ENCODE assay signal across 8 cellular contexts in the genomic region with DNA sequence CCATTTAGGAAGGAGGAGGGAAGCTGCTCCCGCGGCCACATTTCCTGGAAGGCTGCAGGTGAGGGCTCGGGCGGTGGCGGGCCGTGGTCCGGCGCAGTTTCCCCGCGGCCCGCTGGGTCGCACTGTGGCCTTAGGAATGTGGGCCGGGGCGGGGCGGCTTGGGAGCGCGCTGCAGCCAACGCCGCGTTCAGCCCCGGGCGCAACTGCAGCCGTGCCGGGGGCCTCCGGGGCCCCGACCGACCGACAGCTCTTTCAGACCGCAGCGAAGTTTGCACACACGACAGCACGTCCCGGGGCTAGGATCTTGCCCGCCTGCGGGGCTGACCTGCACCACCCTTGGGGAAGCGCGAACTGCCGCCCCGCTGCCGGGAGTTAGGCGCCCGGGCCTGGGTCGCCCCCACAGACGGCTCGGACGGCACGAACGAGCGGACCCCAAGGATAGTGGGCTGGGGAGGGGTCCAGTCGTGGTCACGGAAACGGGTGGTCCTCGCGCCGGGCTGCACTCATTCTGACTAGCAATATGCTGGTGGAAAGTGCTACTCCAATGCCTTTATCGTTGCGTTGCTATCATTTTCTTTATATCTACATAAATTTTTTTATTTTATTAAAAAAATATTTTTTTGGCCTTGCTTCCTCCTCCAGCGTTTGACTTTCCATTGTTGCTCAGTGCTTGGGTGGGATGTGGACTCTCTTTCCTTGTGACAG.
DNase-seq lines count a peak whose midpoint lies in the region; ATAC-seq and TF ChIP-seq lines count a peak whose summit lies in the region.

No MANE protein-coding gene starts in this region.

- peak; percentile 93 for TF ChIP-seq RAD21 in Ishikawa (IDR thresholded peaks at IDR 0.05; ENCODE audit: low read depth)

- peak overlapping the region; percentile 69 for H3K27ac ChIP-seq in suprapubic skin

- peak overlapping the region; percentile 65 for H3K4me3 ChIP-seq in suprapubic skin

- peaks cover 4% of the 10 kb centered on the region for H3K27me3 ChIP-seq in suprapubic skin

- DNase-seq in D341Med (ENCODE audit: low spot score): peak; percentile 94
- peak; percentile 66 for DNase-seq in SKM-1 treated with dmso at 0.1 percent for 144 hours (lab: John Stamatoyannopoulos, UW; ENCODE audit: unreplicated experiment)
- DNase-seq in Right ventricle myocardium superior: peak; percentile 80
- no peak for DNase-seq in omental fat pad (ENCODE audit: low spot score)
- peak in 1 of 2 donors; percentile 71 for DNase-seq in suprapubic skin (ENCODE audit: low spot score in 2 of 2)

- H3K4me1 ChIP-seq in suprapubic skin: peaks cover 20% of the 10 kb centered on the region

- H3K27ac Mint-ChIP-seq in activated naive CD8-positive, alpha-beta T cell: no peak overlapping the region

- no peaks in the 10 kb centered on the region for H3K36me3 Mint-ChIP-seq in activated naive CD8-positive, alpha-beta T cell

- ATAC-seq in Right ventricle myocardium superior (ENCODE audit: poor library complexity): peak; percentile 100
- ATAC-seq in omental fat pad (ENCODE audit: low FRiP score): peak; percentile 94
- no peak for ATAC-seq in HG02885 (IDR thresholded peaks at IDR 0.05; ENCODE audit: poor library complexity, unreplicated experiment)

- no peaks in the 10 kb centered on the region for H3K27me3 Mint-ChIP-seq in activated naive CD8-positive, alpha-beta T cell

- TF ChIP-seq EP300 in Ishikawa (IDR thresholded peaks at IDR 0.05; ENCODE audit: borderline replicate concordance) (peak; percentile 17; the same call in 1 of the 2 replicates), suprapubic skin (IDR thresholded peaks at IDR 0.05) (no peak)

- intact Hi-C loops in Right ventricle myocardium superior (cut with DNase I): loop anchor here (1.0 kb wide), 1 partner anchor 293 kb away; no protein-coding TSS in a partner anchor

- 2% methylated on average over 55 of the region's 58 CpGs for WGBS in suprapubic skin

- no peaks in the 10 kb centered on the region for H3K9me3 ChIP-seq in suprapubic skin

- peaks cover 6% of the 10 kb centered on the region for H3K9me3 Mint-ChIP-seq in activated naive CD8-positive, alpha-beta T cell (ENCODE audit: low read depth)

- no peaks in the 10 kb centered on the region for H3K36me3 ChIP-seq in suprapubic skin

- peaks cover 7% of the 10 kb centered on the region for H3K4me1 Mint-ChIP-seq in activated naive CD8-positive, alpha-beta T cell (ENCODE audit: low read depth)

- peak overlapping the region; percentile 71 for H3K4me3 Mint-ChIP-seq in activated naive CD8-positive, alpha-beta T cell

- TF ChIP-seq POLR2A in suprapubic skin (IDR thresholded peaks at IDR 0.05): no peak

- TF ChIP-seq CTCF in omental fat pad (IDR thresholded peaks at IDR 0.05) (peak in 2 of 3 donors; percentile 36 to 69), suprapubic skin (IDR thresholded peaks at IDR 0.05) (peak; percentile 50 to 83)

TF ChIP-seq in Ishikawa, 13 proteins besides CTCF, POLR2A, EP300 and RAD21:
- TF ChIP-seq, protein P1, sequence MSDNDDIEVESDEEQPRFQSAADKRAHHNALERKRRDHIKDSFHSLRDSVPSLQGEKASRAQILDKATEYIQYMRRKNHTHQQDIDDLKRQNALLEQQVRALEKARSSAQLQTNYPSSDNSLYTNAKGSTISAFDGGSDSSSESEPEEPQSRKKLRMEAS (IDR thresholded peaks at IDR 0.05): 0 out of 2 replicates have a peak, but pooled peaks have one; percentile 44
- TF ChIP-seq NFIC (IDR thresholded peaks at IDR 0.05): no peak
- no peak for TF ChIP-seq TAF1 (IDR thresholded peaks at IDR 0.05; ENCODE audit: low read depth)
- peak; percentile 67; the same call in 1 of the 2 replicates for TF ChIP-seq TCF12 (IDR thresholded peaks at IDR 0.05; ENCODE audit: low read depth)
- no peak for TF ChIP-seq YY1 (IDR thresholded peaks at IDR 0.05; ENCODE audit: low read depth)
- no peak for TF ChIP-seq CEBPB (IDR thresholded peaks at IDR 0.05)
- no peak for TF ChIP-seq EGR1 (IDR thresholded peaks at IDR 0.05)
- TF ChIP-seq FOXM1 (IDR thresholded peaks at IDR 0.05; ENCODE audit: borderline replicate concordance, low read depth): no peak; the same call in 1 of the 2 replicates
- peak; percentile 91; the same call in 1 of the 2 replicates for TF ChIP-seq ZBTB7A (IDR thresholded peaks at IDR 0.05; ENCODE audit: low read depth)
- no peak for TF ChIP-seq CREB1 (IDR thresholded peaks at IDR 0.05; ENCODE audit: low read depth)
- TF ChIP-seq, protein P2, sequence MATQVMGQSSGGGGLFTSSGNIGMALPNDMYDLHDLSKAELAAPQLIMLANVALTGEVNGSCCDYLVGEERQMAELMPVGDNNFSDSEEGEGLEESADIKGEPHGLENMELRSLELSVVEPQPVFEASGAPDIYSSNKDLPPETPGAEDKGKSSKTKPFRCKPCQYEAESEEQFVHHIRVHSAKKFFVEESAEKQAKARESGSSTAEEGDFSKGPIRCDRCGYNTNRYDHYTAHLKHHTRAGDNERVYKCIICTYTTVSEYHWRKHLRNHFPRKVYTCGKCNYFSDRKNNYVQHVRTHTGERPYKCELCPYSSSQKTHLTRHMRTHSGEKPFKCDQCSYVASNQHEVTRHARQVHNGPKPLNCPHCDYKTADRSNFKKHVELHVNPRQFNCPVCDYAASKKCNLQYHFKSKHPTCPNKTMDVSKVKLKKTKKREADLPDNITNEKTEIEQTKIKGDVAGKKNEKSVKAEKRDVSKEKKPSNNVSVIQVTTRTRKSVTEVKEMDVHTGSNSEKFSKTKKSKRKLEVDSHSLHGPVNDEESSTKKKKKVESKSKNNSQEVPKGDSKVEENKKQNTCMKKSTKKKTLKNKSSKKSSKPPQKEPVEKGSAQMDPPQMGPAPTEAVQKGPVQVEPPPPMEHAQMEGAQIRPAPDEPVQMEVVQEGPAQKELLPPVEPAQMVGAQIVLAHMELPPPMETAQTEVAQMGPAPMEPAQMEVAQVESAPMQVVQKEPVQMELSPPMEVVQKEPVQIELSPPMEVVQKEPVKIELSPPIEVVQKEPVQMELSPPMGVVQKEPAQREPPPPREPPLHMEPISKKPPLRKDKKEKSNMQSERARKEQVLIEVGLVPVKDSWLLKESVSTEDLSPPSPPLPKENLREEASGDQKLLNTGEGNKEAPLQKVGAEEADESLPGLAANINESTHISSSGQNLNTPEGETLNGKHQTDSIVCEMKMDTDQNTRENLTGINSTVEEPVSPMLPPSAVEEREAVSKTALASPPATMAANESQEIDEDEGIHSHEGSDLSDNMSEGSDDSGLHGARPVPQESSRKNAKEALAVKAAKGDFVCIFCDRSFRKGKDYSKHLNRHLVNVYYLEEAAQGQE (IDR thresholded peaks at IDR 0.05; ENCODE audit: low read depth): no peak
- TF ChIP-seq, protein P3, sequence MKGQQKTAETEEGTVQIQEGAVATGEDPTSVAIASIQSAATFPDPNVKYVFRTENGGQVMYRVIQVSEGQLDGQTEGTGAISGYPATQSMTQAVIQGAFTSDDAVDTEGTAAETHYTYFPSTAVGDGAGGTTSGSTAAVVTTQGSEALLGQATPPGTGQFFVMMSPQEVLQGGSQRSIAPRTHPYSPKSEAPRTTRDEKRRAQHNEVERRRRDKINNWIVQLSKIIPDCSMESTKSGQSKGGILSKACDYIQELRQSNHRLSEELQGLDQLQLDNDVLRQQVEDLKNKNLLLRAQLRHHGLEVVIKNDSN (IDR thresholded peaks at IDR 0.05): no peak
- peak; percentile 76 for TF ChIP-seq TEAD4 (IDR thresholded peaks at IDR 0.05)
TF ChIP-seq in Ishikawa: peak in this region for 4.
